Comparison of ENCODE assay signal across 12 cellular contexts in genomic region chr2:207202645-207203044, GRCh38. TPM values are rescaled to one million over a fixed set of nuclear protein-coding genes. Genes with fewer than 3 reads are reported as not detected.
A peak's percentile ranks its signal among the peaks of the same experiment; 100 is the strongest.
DNase-seq lines count a peak whose midpoint lies in the region; ATAC-seq and TF ChIP-seq lines count a peak whose summit lies in the region.
"Had no signal": no experiment of that assay in that cellular context is flagged by ENCODE, and none has a peak within 500 bp of the region (broad histone marks: within the 10 kb centered on the region; RNA-seq: fewer than 3 reads in every experiment).

No MANE protein-coding gene starts in this region.

- H3K27me3 ChIP-seq in A673 (replicated peaks; ENCODE audit: insufficient read depth, low read depth, low read length, poor library complexity) (peaks cover 3% of the 10 kb centered on the region), foreskin keratinocyte (no peaks in the 10 kb centered on the region), BE2C (no peaks in the 10 kb centered on the region)

- DNase-seq in A673 (ENCODE audit: low spot score) (peak; percentile 56), HFF-Myc (ENCODE audit: extremely low read depth, low read depth) (peak; percentile 30), foreskin keratinocyte (peak in 1 of 2 donors; percentile 56), BE2C (no peak), NCI-H2171 treated with DMSO at 0.1 percent for 48 hours (lab: John Stamatoyannopoulos, UW) (no peak), occipital lobe (lab: John Stamatoyannopoulos, UW) (no peak)
- no peak for DNase-seq in activated T-cell treated with anti-CD3 and anti-CD28 coated beads, Interleukin-2, amount 50 U/mL, for 48 hours
- DNase-seq: amygdala; NCI-H1694; stimulated activated naive CD4-positive, alpha-beta T cell; T-helper 17 cell had no signal

- H3K4me3 ChIP-seq in A673 (ENCODE audit: low read depth, low read length, poor library complexity, severe bottlenecking) (no peak overlapping the region), HFF-Myc (replicated peaks; ENCODE audit: low read depth, low read length) (no peak overlapping the region), BE2C (ENCODE audit: low read depth, low read length) (no peak overlapping the region)

- H3K27ac ChIP-seq in A673 (ENCODE audit: low read depth, low read length, poor library complexity, severe bottlenecking), result no peak overlapping the region
- no peak overlapping the region for H3K27ac ChIP-seq in foreskin keratinocyte

- H3K9me3 ChIP-seq in A673 (ENCODE audit: low read depth, low read length, poor library complexity, severe bottlenecking) (no peaks in the 10 kb centered on the region), BE2C (no peaks in the 10 kb centered on the region)

- H3K36me3 ChIP-seq in A673 (ENCODE audit: insufficient read depth, low read length, poor library complexity, severe bottlenecking) (no peaks in the 10 kb centered on the region), BE2C (no peaks in the 10 kb centered on the region)

- CTCF ChIA-PET in A673 (lab: Charles Lee), result interaction anchor here (0.7 kb wide), 1 partner anchor 26 kb away, joined by 3 read pairs; no protein-coding TSS in a partner anchor

- POLR2A ChIA-PET in A673 (lab: Charles Lee; ENCODE audit: low non-redundant PET), result no interaction called here

- intact Hi-C loops in A673 (cut with micrococcal nuclease; ENCODE audit: unreplicated experiment), result no loop called here

- no TSS peak for BruUV-seq in A673 (replicated peaks; lab: Mats Ljungman, UMichigan)

- no peaks in the 10 kb centered on the region for H3K4me1 ChIP-seq in A673 (ENCODE audit: insufficient read depth, low read length, poor library complexity, severe bottlenecking)
- no peaks in the 10 kb centered on the region for H3K4me1 ChIP-seq in foreskin keratinocyte
- peaks cover 6% of the 10 kb centered on the region for H3K4me1 ChIP-seq in BE2C

- TF ChIP-seq CTCF in A673 (conservative IDR thresholded peaks at IDR 0.05; ENCODE audit: low read depth, low read length) (no peak), HFF-Myc (IDR thresholded peaks at IDR 0.05; ENCODE audit: low read depth, low read length, missing control alignments) (no peak), foreskin keratinocyte (conservative IDR thresholded peaks at IDR 0.05) (no peak), BE2C (IDR thresholded peaks at IDR 0.05; ENCODE audit: low read depth, low read length) (no peak)

- peak; percentile 86 for ATAC-seq in SK-N-SH treated with all-trans-retinoic acid at 6 μM for 48 hours
- peak; percentile 70 for ATAC-seq in foreskin keratinocyte
- ATAC-seq: T-helper 17 cell had no signal

TF ChIP-seq in SK-N-SH treated with all-trans-retinoic acid at 6 μM for 48 hours, 23 proteins besides CTCF, POLR2A, EP300 and RAD21:
- TF ChIP-seq ZFP30 (CRISPR knock-in tag; IDR thresholded peaks at IDR 0.05) (no peak), SNAI2 (CRISPR knock-in tag; IDR thresholded peaks at IDR 0.05) (peak; percentile 93), CSDC2 (CRISPR knock-in tag; IDR thresholded peaks at IDR 0.05) (0 out of 2 replicates have a peak, but pooled peaks have one; percentile 58), ZFP3 (CRISPR knock-in tag; IDR thresholded peaks at IDR 0.05) (0 out of 2 replicates have a peak, but pooled peaks have one; percentile 56)

RNA-seq across cellular contexts. Expression of gene KLF7, which starts 36.9 kb away (rescaled TPM):
- total RNA-seq in A673 (2021), result 15.3 and 16.4 TPM in 2 replicates
- total RNA-seq in foreskin keratinocyte, result 32.3 and 40.6 TPM in 2 replicates
- polyA plus RNA-seq in foreskin keratinocyte, result 6.3 and 6.7 TPM in 2 replicates
- 40.8 TPM for polyA plus RNA-seq in BE2C (2012; ENCODE audit: insufficient read depth, insufficient read length, low read depth)
- total RNA-seq in occipital lobe, result 69.7 TPM

Comparison
In these comparisons a context has a peak if more than half of its experiments do, and no peak if none do; other contexts are left out.
1. DNase-seq: peak in A673 (single experiment) and HFF-Myc (single experiment); none in activated T-cell treated with anti-CD3 and anti-CD28 coated beads, Interleukin-2, amount 50 U/mL, for 48 hours (0 of 2), BE2C (single experiment), NCI-H2171 treated with DMSO at 0.1 percent for 48 hours (single experiment) and occipital lobe (single experiment).